Comparison of ENCODE assay signal across 19 cellular contexts in genomic region chr12:128966411-128966810, GRCh38.
DNase-seq lines count a peak whose midpoint lies in the region; ATAC-seq, FAIRE-seq and TF ChIP-seq lines count a peak whose summit lies in the region.
"Had no signal": no experiment of that assay in that cellular context is flagged by ENCODE, and none has a peak within 500 bp of the region (broad histone marks: within the 10 kb centered on the region; RNA-seq: fewer than 3 reads in every experiment).

No MANE protein-coding gene starts in this region.

- TF ChIP-seq RAD21 in GM12878 (IDR thresholded peaks at IDR 0.05; ENCODE audit: insufficient read depth, low read depth, low read length), result no peak

- H3K27me3 Mint-ChIP-seq in activated CD4-positive, alpha-beta T cell treated with anti-CD3 and anti-CD28 coated beads for 36 hours, result peaks cover 7% of the 10 kb centered on the region

- ATAC-seq in HG03159 (IDR thresholded peaks at IDR 0.05; ENCODE audit: unreplicated experiment), result peak; percentile 35
- ATAC-seq in GM12878, result peak; percentile 23
- no peak for ATAC-seq in activated CD4-positive, alpha-beta T cell treated with anti-CD3 and anti-CD28 coated beads for 36 hours
- ATAC-seq: stimulated activated effector memory CD8-positive, alpha-beta T cell treated with anti-CD3 and anti-CD28 coated beads, Interleukin-12 subunit alpha, Interleukin-12 subunit beta, amount 100 ng/mL, for 72 hours had no signal

- CTCF ChIA-PET in GM12878 (lab: Yijun Ruan, JAX), result interaction anchor here (1.0 to 2.9 kb wide), 7 partner anchors 8 to 183 kb away, joined by 3 to 21 read pairs (median 4); partner anchors contain the start of gene SLC15A4
- CTCF ChIA-PET in activated CD4-positive, alpha-beta T cell treated with anti-CD3 and anti-CD28 coated beads for 36 hours (lab: Charles Lee), result interaction anchor here (0.7 to 1.0 kb wide), 4 partner anchors 17 to 945 kb away, joined by 3 read pairs; no protein-coding TSS in a partner anchor

- no peak overlapping the region for H3K4me3 ChIP-seq in GM12878
- H3K4me3 ChIP-seq: transverse colon had no signal

- no peak overlapping the region for H3K27ac ChIP-seq in GM12878 (ENCODE audit: control insufficient read depth, insufficient read depth)
- H3K27ac ChIP-seq: KMS-11, RWPE1, transverse colon, VCaP had no signal

- no peak for TF ChIP-seq POLR2A in GM12878 (IDR thresholded peaks at IDR 0.05; ENCODE audit: low read depth, low read length)
- TF ChIP-seq POLR2A in GM12892 (IDR thresholded peaks at IDR 0.05; ENCODE audit: low read depth, low read length), result no peak

- H3K79me2 ChIP-seq in GM12878 (ENCODE audit: control insufficient read depth, insufficient read depth, low read length), result no peaks in the 10 kb centered on the region

- in situ Hi-C loops in GM12878 (cut with MboI), result no loop called here

- H3K36me3 ChIP-seq in GM12878 (ENCODE audit: control insufficient read depth in 2 of 2, insufficient read depth in 2 of 2, low read length in 1 of 2), result peaks cover 0 to 5% of the 10 kb centered on the region in 2 experiments; a peak in 2 of 4 replicates
- H3K36me3 ChIP-seq: transverse colon had no signal

- no peaks in the 10 kb centered on the region for H3K27me3 ChIP-seq in GM12878 (replicated peaks in 1 of 2; ENCODE audit: control insufficient read depth in 2 of 2, insufficient read depth in 2 of 2, low read length in 1 of 2)

- H3K4me3 Mint-ChIP-seq in activated CD4-positive, alpha-beta T cell treated with anti-CD3 and anti-CD28 coated beads for 36 hours, result no peak overlapping the region
- H3K4me3 Mint-ChIP-seq: activated naive CD4-positive, alpha-beta T cell treated with anti-CD3 and anti-CD28 coated beads for 36 hours; neural crest cell; stimulated activated effector memory CD8-positive, alpha-beta T cell treated with anti-CD3 and anti-CD28 coated beads, Interleukin-12 subunit alpha, Interleukin-12 subunit beta, amount 100 ng/mL, for 72 hours had no signal

- no peak overlapping the region for H2AFZ ChIP-seq in GM12878 (ENCODE audit: control insufficient read depth, low read depth, low read length)

- H3K4me1 ChIP-seq in GM12878 (ENCODE audit: control insufficient read depth, insufficient read depth, low read length), result peaks cover 5% of the 10 kb centered on the region; the same call in 1 of the 2 replicates
- H3K4me1 ChIP-seq: transverse colon had no signal

- peaks cover 9% of the 10 kb centered on the region for H3K9me3 Mint-ChIP-seq in activated CD4-positive, alpha-beta T cell treated with anti-CD3 and anti-CD28 coated beads for 36 hours (ENCODE audit: low read depth)

- FAIRE-seq in GM12878 (lab: Jason Lieb, UNC) (no peak), GM12892 (lab: Jason Lieb, UNC) (no peak)
- FAIRE-seq: H54 had no signal

- TF ChIP-seq CTCF in GM12878 (IDR thresholded peaks at IDR 0.05 in 2 of 3, conservative IDR thresholded peaks at IDR 0.05 in 1 of 3; ENCODE audit: control insufficient read depth in 2 of 3, extremely low read depth in 1 of 3, insufficient read depth in 1 of 3, low read depth in 3 of 3, low read length in 3 of 3), result no peak

- no peak overlapping the region for H3K27ac Mint-ChIP-seq in activated CD4-positive, alpha-beta T cell treated with anti-CD3 and anti-CD28 coated beads for 36 hours
- H3K27ac Mint-ChIP-seq: activated naive CD4-positive, alpha-beta T cell treated with anti-CD3 and anti-CD28 coated beads for 36 hours; stimulated activated effector memory CD8-positive, alpha-beta T cell treated with anti-CD3 and anti-CD28 coated beads, Interleukin-12 subunit alpha, Interleukin-12 subunit beta, amount 100 ng/mL, for 72 hours had no signal

- no peak overlapping the region for H3K4me2 ChIP-seq in GM12878 (ENCODE audit: control insufficient read depth, insufficient read depth)
- H3K4me2 ChIP-seq: KMS-11 had no signal

- H3K9ac ChIP-seq in GM12878 (ENCODE audit: control insufficient read depth, insufficient read depth, low read length), result no peak overlapping the region
- H3K9ac ChIP-seq: KMS-11 had no signal

- RAD21 ChIA-PET in GM12878 (lab: Charles Lee; ENCODE audit: unreplicated experiment), result interaction anchor here (0.9 to 1.5 kb wide), 7 partner anchors 47 to 1048 kb away, joined by 3 to 4 read pairs (median 3); no protein-coding TSS in a partner anchor

- peaks cover 5% of the 10 kb centered on the region for H3K4me1 Mint-ChIP-seq in activated CD4-positive, alpha-beta T cell treated with anti-CD3 and anti-CD28 coated beads for 36 hours

- DNase-seq in NCI-H1436 treated with DMSO at 0.1 percent for 48 hours (lab: John Stamatoyannopoulos, UW) (peak; percentile 33), NCI-H510A (lab: John Stamatoyannopoulos, UW) (peak; percentile 86), GM12878 (ENCODE audit: low read depth, low spot score) (no peak), GF-D8 (lab: John Stamatoyannopoulos, UW) (no peak), GM12892 (ENCODE audit: insufficient read length) (no peak), islet precursor cell (no peak)
- no peak for DNase-seq in activated CD4-positive, alpha-beta T cell treated with anti-CD3 and anti-CD28 coated beads for 36 hours
- DNase-seq: activated CD4-positive, alpha-beta T cell treated with anti-CD3 and anti-CD28 coated beads, Interleukin-2, amount 50 U/mL, for 48 hours; activated naive CD4-positive, alpha-beta T cell treated with anti-CD3 and anti-CD28 coated beads for 36 hours; mesendoderm; retina; transverse colon had no signal

- WGBS in GM12878 (ENCODE audit: insufficient coverage, insufficient replicate concordance, low lambda C conversion rate, missing lambda C conversion rate), result 2% methylated on average over 3 of the region's 3 CpGs

- no peaks in the 10 kb centered on the region for H4K20me1 ChIP-seq in GM12878 (ENCODE audit: control insufficient read depth, insufficient read depth)

- POLR2A ChIA-PET in GM12878 (lab: Charles Lee), result interaction anchor here (0.8 to 1.5 kb wide), 3 partner anchors 9 to 147 kb away, joined by 3 to 5 read pairs (median 4); no protein-coding TSS in a partner anchor
- POLR2A ChIA-PET in activated CD4-positive, alpha-beta T cell treated with anti-CD3 and anti-CD28 coated beads for 36 hours (lab: Charles Lee), result no interaction called here

- H3K36me3 Mint-ChIP-seq in activated CD4-positive, alpha-beta T cell treated with anti-CD3 and anti-CD28 coated beads for 36 hours (ENCODE audit: low read depth), result no peaks in the 10 kb centered on the region
- H3K36me3 Mint-ChIP-seq: stimulated activated effector memory CD8-positive, alpha-beta T cell treated with anti-CD3 and anti-CD28 coated beads, Interleukin-12 subunit alpha, Interleukin-12 subunit beta, amount 100 ng/mL, for 72 hours had no signal

- no peaks in the 10 kb centered on the region; the same call in 2 of the 3 replicates for H3K9me3 ChIP-seq in GM12878 (replicated peaks; ENCODE audit: control insufficient read depth, insufficient read depth, low read length)
- H3K9me3 ChIP-seq: transverse colon had no signal

- SMC1A ChIA-PET in GM12878 (lab: Charles Lee; ENCODE audit: uncharacterized antibody, unreplicated experiment), result interaction anchor here (0.8 to 1.7 kb wide), 16 partner anchors 9 to 184 kb away, joined by 3 to 6 read pairs (median 4); no protein-coding TSS in a partner anchor

- intact Hi-C loops in GM12878 (cut with micrococcal nuclease; ENCODE audit: unreplicated experiment), result loop anchor here (5.0 kb wide), 1 partner anchor 184 kb away; no protein-coding TSS in a partner anchor
- intact Hi-C loops in activated CD4-positive, alpha-beta T cell treated with anti-CD3 and anti-CD28 coated beads for 36 hours (cut with DNase I, micrococcal nuclease), result loop anchor here in 1 of 2 experiments (5.0 kb wide), 1 partner anchor 1046 kb away; no protein-coding TSS in a partner anchor

- TF ChIP-seq EP300 in GM12878 (IDR thresholded peaks at IDR 0.05; ENCODE audit: borderline replicate concordance in 1 of 2, control insufficient read depth in 1 of 2, low read depth in 2 of 2, low read length in 2 of 2), result no peak

- BruUV-seq in GM12878 (replicated peaks; lab: Mats Ljungman, UMichigan), result no TSS peak

TF ChIP-seq in GM12878, 131 proteins besides CTCF, POLR2A, EP300 and RAD21 (continues in another document):
- no peak for TF ChIP-seq PRDM15 (CRISPR knock-in tag; IDR thresholded peaks at IDR 0.05)

Comparison
In these comparisons a context has a peak if more than half of its experiments do, and no peak if none do; other contexts are left out.
1. DNase-seq: peak in NCI-H1436 treated with DMSO at 0.1 percent for 48 hours (single experiment) and NCI-H510A (single experiment); none in GM12878 (single experiment), GF-D8 (single experiment), GM12892 (single experiment), activated CD4-positive, alpha-beta T cell treated with anti-CD3 and anti-CD28 coated beads for 36 hours (single experiment) and islet precursor cell (single experiment).